9 cellular contexts compared by ENCODE assay signal in the genomic region with DNA sequence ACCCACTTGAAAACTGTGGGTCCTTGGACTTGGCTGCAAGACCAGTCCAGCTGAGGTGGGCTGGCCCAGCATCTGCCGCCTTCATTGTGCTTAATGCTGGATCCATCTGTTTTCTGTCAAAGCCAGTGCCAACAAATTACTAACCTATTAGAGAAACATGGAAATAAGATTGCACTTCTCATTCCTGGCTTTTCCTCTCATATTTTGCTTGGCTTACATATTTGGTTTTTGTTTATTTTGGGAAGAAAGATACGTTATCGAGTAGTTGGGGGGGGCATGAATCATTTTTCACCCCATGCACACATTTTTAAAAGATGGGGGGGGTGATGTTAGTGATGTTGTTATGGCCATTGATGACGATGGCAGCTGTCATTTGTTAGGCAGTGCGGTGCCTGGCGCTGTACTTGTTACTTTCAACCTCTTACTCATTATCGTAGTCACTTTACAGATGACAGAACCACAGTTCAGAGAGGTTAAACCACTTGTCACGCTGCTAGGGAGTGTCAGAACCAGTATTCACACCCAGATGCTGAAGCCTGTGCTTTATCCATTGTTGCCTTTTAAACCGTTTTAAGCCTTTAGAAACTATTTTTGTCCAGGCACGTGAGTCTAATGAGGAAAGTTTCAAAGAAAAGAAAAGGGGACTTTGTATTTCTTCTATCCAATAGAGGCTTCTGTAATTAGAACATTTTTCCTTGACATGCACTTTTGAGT.
DNase-seq lines count a peak whose midpoint lies in the region; ATAC-seq and TF ChIP-seq lines count a peak whose summit lies in the region.
"Had no signal": no experiment of that assay in that cellular context is flagged by ENCODE, and none has a peak within 500 bp of the region (broad histone marks: within the 10 kb centered on the region; RNA-seq: fewer than 3 reads in every experiment).

No MANE protein-coding gene starts in this region.

- intact Hi-C loops in sciatic nerve (cut with DNase I), result no loop called here

- peak; percentile 50 for DNase-seq in GM03348 (ENCODE audit: low spot score)
- peak; percentile 75 for DNase-seq in NCI-H69 (lab: John Stamatoyannopoulos, UW)
- DNase-seq in epithelial cell of esophagus (ENCODE audit: low read depth), result peak; percentile 50
- DNase-seq in sciatic nerve (ENCODE audit: low spot score), result no peak
- no peak for DNase-seq in NCI-H1436 treated with DMSO at 0.1 percent for 48 hours (lab: John Stamatoyannopoulos, UW)
- no peak for DNase-seq in GM20000 (ENCODE audit: low spot score)
- DNase-seq in effector CD8-positive, alpha-beta T cell (lab: John Stamatoyannopoulos, UW), result no peak
- no peak for DNase-seq in NCI-H2171 (lab: John Stamatoyannopoulos, UW)
- DNase-seq: stomach had no signal

- H3K4me3 ChIP-seq in epithelial cell of esophagus (ENCODE audit: low read length), result no peak overlapping the region
- H3K4me3 ChIP-seq: stomach had no signal

- TF ChIP-seq CTCF in epithelial cell of esophagus (IDR thresholded peaks at IDR 0.05; ENCODE audit: insufficient read depth, low read depth, low read length, missing control alignments), result no peak
- no peak for TF ChIP-seq CTCF in GM20000 (IDR thresholded peaks at IDR 0.05; ENCODE audit: extremely low read depth, missing control alignments)

- ATAC-seq in sciatic nerve, result peak; percentile 57

Comparison
In these comparisons a context has a peak if more than half of its experiments do, and no peak if none do; other contexts are left out.
1. DNase-seq: peak in GM03348 (single experiment), NCI-H69 (single experiment) and epithelial cell of esophagus (single experiment); none in sciatic nerve (single experiment), NCI-H1436 treated with DMSO at 0.1 percent for 48 hours (single experiment), GM20000 (single experiment), effector CD8-positive, alpha-beta T cell (single experiment) and NCI-H2171 (single experiment).